In genomic region chr1:205449750-205450443, GRCh38 we compare ENCODE assay signal across 8 cellular contexts. TPM values are rescaled to one million over a fixed set of nuclear protein-coding genes. Genes with fewer than 3 reads are reported as not detected.
A peak's percentile ranks its signal among the peaks of the same experiment; 100 is the strongest.
DNase-seq lines count a peak whose midpoint lies in the region; ATAC-seq and TF ChIP-seq lines count a peak whose summit lies in the region.

No MANE protein-coding gene starts in this region.

- H3K4me1 Mint-ChIP-seq in activated naive CD4-positive, alpha-beta T cell treated with anti-CD3 and anti-CD28 coated beads for 36 hours (ENCODE audit: low read depth), result no peaks in the 10 kb centered on the region
- peaks cover 6% of the 10 kb centered on the region in 2 donors for H3K4me1 Mint-ChIP-seq in effector memory CD8-positive, alpha-beta T cell (ENCODE audit: low read depth in 2 of 2)

- H3K4me3 Mint-ChIP-seq in activated naive CD4-positive, alpha-beta T cell treated with anti-CD3 and anti-CD28 coated beads for 36 hours, result peak overlapping the region; percentile 34
- no peak overlapping the region for H3K4me3 Mint-ChIP-seq in effector memory CD8-positive, alpha-beta T cell

- peak overlapping the region; percentile 41 for H3K27ac Mint-ChIP-seq in activated naive CD4-positive, alpha-beta T cell treated with anti-CD3 and anti-CD28 coated beads for 36 hours
- H3K27ac Mint-ChIP-seq in effector memory CD8-positive, alpha-beta T cell, result no peak overlapping the region

- DNase-seq in activated naive CD4-positive, alpha-beta T cell treated with anti-CD3 and anti-CD28 coated beads for 36 hours, result peak; percentile 41
- DNase-seq in activated naive CD4-positive, alpha-beta T cell treated with anti-CD3 and anti-CD28 coated beads, Interleukin-2, amount 50 U/mL, for 16 hours, result no peak
- peak; percentile 87 for DNase-seq in WERI-Rb-1
- peak; percentile 90 for DNase-seq in glomerular visceral epithelial cell (ENCODE audit: extremely low spot score)
- peak; percentile 17 to 57 for DNase-seq in stimulated activated CD8-positive, alpha-beta memory T cell treated with anti-CD3 and anti-CD28 coated beads, Interleukin-7, amount 100 ng/mL, for 4 hours (ENCODE audit: low read depth in 2 of 2)
- DNase-seq in effector memory CD8-positive, alpha-beta T cell, result no peak

- peaks cover 41% of the 10 kb centered on the region for H3K27me3 Mint-ChIP-seq in activated naive CD4-positive, alpha-beta T cell treated with anti-CD3 and anti-CD28 coated beads for 36 hours (ENCODE audit: low read depth)
- peaks cover 45% of the 10 kb centered on the region in 2 donors for H3K27me3 Mint-ChIP-seq in effector memory CD8-positive, alpha-beta T cell

- intact Hi-C loops in activated naive CD4-positive, alpha-beta T cell treated with anti-CD3 and anti-CD28 coated beads for 36 hours (cut with micrococcal nuclease), result no loop called here

- no peaks in the 10 kb centered on the region for H3K36me3 ChIP-seq in WERI-Rb-1

- ATAC-seq in effector memory CD8-positive, alpha-beta T cell (replicated peaks), result no peak
- no peak for ATAC-seq in GM19328 (IDR thresholded peaks at IDR 0.05; ENCODE audit: unreplicated experiment)
- ATAC-seq in GM21447 (IDR thresholded peaks at IDR 0.05; ENCODE audit: unreplicated experiment), result no peak

- H3K9me3 Mint-ChIP-seq in activated naive CD4-positive, alpha-beta T cell treated with anti-CD3 and anti-CD28 coated beads for 36 hours, result no peaks in the 10 kb centered on the region
- no peaks in the 10 kb centered on the region for H3K9me3 Mint-ChIP-seq in effector memory CD8-positive, alpha-beta T cell

- H3K4me3 ChIP-seq in WERI-Rb-1 (ENCODE audit: low read depth, low read length), result no peak overlapping the region

- H3K27ac ChIP-seq in WERI-Rb-1, result peak overlapping the region; percentile 23

- H3K9me3 ChIP-seq in WERI-Rb-1 (ENCODE audit: severe bottlenecking), result no peaks in the 10 kb centered on the region

- no peak for TF ChIP-seq CTCF in WERI-Rb-1 (IDR thresholded peaks at IDR 0.05; ENCODE audit: low read depth, low read length)

- CTCF ChIA-PET in activated naive CD4-positive, alpha-beta T cell treated with anti-CD3 and anti-CD28 coated beads for 36 hours (lab: Charles Lee), result interaction anchor here (0.5 kb wide), 1 partner anchor 11 kb away, joined by 4 read pairs; no protein-coding TSS in a partner anchor

- H3K27me3 ChIP-seq in WERI-Rb-1 (ENCODE audit: insufficient read depth, low read depth, severe bottlenecking), result peaks cover 23% of the 10 kb centered on the region

- H3K36me3 Mint-ChIP-seq in activated naive CD4-positive, alpha-beta T cell treated with anti-CD3 and anti-CD28 coated beads for 36 hours (ENCODE audit: low read depth), result no peaks in the 10 kb centered on the region
- H3K36me3 Mint-ChIP-seq in effector memory CD8-positive, alpha-beta T cell (ENCODE audit: insufficient read depth), result no peaks in the 10 kb centered on the region

RNA-seq across cellular contexts. Expression of gene BLACAT1, which starts 5.9 kb away (rescaled TPM):
- total RNA-seq in activated naive CD4-positive, alpha-beta T cell treated with anti-CD3 and anti-CD28 coated beads for 36 hours, result under 1 TPM; 0.14 to 0.30 TPM

RNA-seq across cellular contexts. Expression of gene LEMD1, which starts 28.0 kb away (rescaled TPM):
- total RNA-seq in activated naive CD4-positive, alpha-beta T cell treated with anti-CD3 and anti-CD28 coated beads for 36 hours, result under 1 TPM in 1 of 2 experiments, not detected in 1; 0.79 TPM

RNA-seq across cellular contexts. Expression of gene CDK18, which starts 54.6 kb away (rescaled TPM):
- total RNA-seq in activated naive CD4-positive, alpha-beta T cell treated with anti-CD3 and anti-CD28 coated beads for 36 hours, result 1 to 10 TPM; 3.6 to 4.1 TPM

Comparison
In these comparisons a context has a peak if more than half of its experiments do, and no peak if none do; other contexts are left out.
1. DNase-seq: peak in activated naive CD4-positive, alpha-beta T cell treated with anti-CD3 and anti-CD28 coated beads for 36 hours (single experiment), WERI-Rb-1 (single experiment), glomerular visceral epithelial cell (single experiment) and stimulated activated CD8-positive, alpha-beta memory T cell treated with anti-CD3 and anti-CD28 coated beads, Interleukin-7, amount 100 ng/mL, for 4 hours (2 of 2); none in activated naive CD4-positive, alpha-beta T cell treated with anti-CD3 and anti-CD28 coated beads, Interleukin-2, amount 50 U/mL, for 16 hours (single experiment) and effector memory CD8-positive, alpha-beta T cell (0 of 3).